Comparison of ENCODE assay signal across 24 cellular contexts in the genomic region with DNA sequence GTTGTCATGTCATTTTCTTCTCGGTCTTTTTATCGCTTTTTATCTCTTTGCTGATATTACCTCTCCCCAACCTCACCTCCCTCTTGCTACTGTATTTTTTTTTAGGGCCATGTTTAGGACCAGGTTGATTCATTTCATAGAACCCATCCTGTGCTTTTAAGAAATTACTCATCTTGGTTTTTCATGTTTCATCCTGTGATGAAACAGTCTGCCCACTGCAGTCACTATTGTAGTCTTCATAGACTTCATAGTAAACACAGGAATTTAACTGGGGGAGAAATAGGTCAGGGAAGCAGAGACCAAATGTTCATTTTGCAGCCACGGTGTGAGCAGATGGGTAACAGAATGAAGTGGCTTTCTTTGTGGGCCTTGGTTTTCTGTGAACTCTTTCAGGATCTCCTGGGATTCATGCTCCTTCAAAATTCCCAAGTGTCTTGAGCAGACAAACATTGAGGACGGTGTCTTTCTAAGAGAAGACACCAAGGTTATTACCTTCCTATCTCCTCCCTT.
DNase-seq lines count a peak whose midpoint lies in the region; ATAC-seq, FAIRE-seq and TF ChIP-seq lines count a peak whose summit lies in the region.
"Had no signal": no experiment of that assay in that cellular context is flagged by ENCODE, and none has a peak within 500 bp of the region (broad histone marks: within the 10 kb centered on the region; RNA-seq: fewer than 3 reads in every experiment).

No MANE protein-coding gene starts in this region.

- no peaks in the 10 kb centered on the region for H3K27me3 Mint-ChIP-seq in activated CD8-positive, alpha-beta memory T cell treated with anti-CD3 and anti-CD28 coated beads, Interleukin-2, amount 10 ng/mL, durations not matched to agents 7 days and 5 days
- H3K27me3 Mint-ChIP-seq: activated naive CD8-positive, alpha-beta T cell treated with anti-CD3 and anti-CD28 coated beads for 36 hours; effector memory CD8-positive, alpha-beta T cell had no signal

- peaks cover 4% of the 10 kb centered on the region for H3K9me3 Mint-ChIP-seq in activated CD8-positive, alpha-beta memory T cell treated with anti-CD3 and anti-CD28 coated beads, Interleukin-2, amount 10 ng/mL, durations not matched to agents 7 days and 5 days (ENCODE audit: low read depth)

- no peak overlapping the region for H3K4me3 ChIP-seq in GM12865 (ENCODE audit: low read depth, low read length)
- H3K4me3 ChIP-seq: esophagus squamous epithelium, pancreas, Peyer's patch, right lobe of liver, SJSA1 had no signal

- DNase-seq in GM12865 (ENCODE audit: low read depth) (peak; percentile 62), HT1080 (ENCODE audit: low read depth) (peak; percentile 1), cerebellar cortex (ENCODE audit: low spot score) (peak; percentile 90), D721Med (ENCODE audit: insufficient read length, low spot score) (no peak)
- no peak for DNase-seq in activated CD8-positive, alpha-beta memory T cell treated with anti-CD3 and anti-CD28 coated beads, Interleukin-2, amount 10 ng/mL, durations not matched to agents 7 days and 5 days
- no peak for DNase-seq in central memory CD4-positive, alpha-beta T cell
- DNase-seq in activated CD4-positive, alpha-beta T cell treated with anti-CD3 and anti-CD28 coated beads, Interleukin-2, amount 50 U/mL, for 1 hour: no peak
- DNase-seq: activated naive CD8-positive, alpha-beta T cell treated with anti-CD3 and anti-CD28 coated beads for 36 hours; effector memory CD8-positive, alpha-beta T cell; esophagus squamous epithelium; NCI-H2029; NK-92 treated with Interleukin-12 subunit alpha and Interleukin-12 subunit beta, amount 100 ng/mL, for 24 hours; pancreas; Peyer's patch; right lobe of liver; T-helper 17 cell had no signal

- no peak for FAIRE-seq in D721Med (lab: Jason Lieb, UNC)
- FAIRE-seq: colon, G401.6, pancreas had no signal

- peak; percentile 57 for ATAC-seq in GM21381 (IDR thresholded peaks at IDR 0.05; ENCODE audit: unreplicated experiment)
- no peak for ATAC-seq in activated CD8-positive, alpha-beta memory T cell treated with anti-CD3 and anti-CD28 coated beads, Interleukin-2, amount 10 ng/mL, durations not matched to agents 7 days and 5 days
- ATAC-seq: effector memory CD8-positive, alpha-beta T cell; HCT116; pancreas; right lobe of liver; T-helper 17 cell; WTC11 had no signal

- CTCF ChIA-PET in activated CD8-positive, alpha-beta memory T cell treated with anti-CD3 and anti-CD28 coated beads, Interleukin-2, amount 10 ng/mL, durations not matched to agents 7 days and 5 days (lab: Charles Lee): no interaction called here

- H3K4me3 Mint-ChIP-seq in activated CD8-positive, alpha-beta memory T cell treated with anti-CD3 and anti-CD28 coated beads, Interleukin-2, amount 10 ng/mL, durations not matched to agents 7 days and 5 days: no peak overlapping the region
- H3K4me3 Mint-ChIP-seq: activated naive CD8-positive, alpha-beta T cell treated with anti-CD3 and anti-CD28 coated beads for 36 hours; CD14-positive monocyte; effector memory CD8-positive, alpha-beta T cell; memory B cell; T-helper 17 cell; WTC11 had no signal

- peaks cover 4% of the 10 kb centered on the region for H3K4me1 Mint-ChIP-seq in activated CD8-positive, alpha-beta memory T cell treated with anti-CD3 and anti-CD28 coated beads, Interleukin-2, amount 10 ng/mL, durations not matched to agents 7 days and 5 days
- H3K4me1 Mint-ChIP-seq: activated naive CD8-positive, alpha-beta T cell treated with anti-CD3 and anti-CD28 coated beads for 36 hours; CD14-positive monocyte; memory B cell; T-helper 17 cell; WTC11 had no signal

- TF ChIP-seq CTCF in GM12865 (IDR thresholded peaks at IDR 0.05; ENCODE audit: insufficient read depth, low read depth, low read length, missing control alignments): no peak
- no peak for TF ChIP-seq CTCF in D721Med (IDR thresholded peaks at IDR 0.05; ENCODE audit: insufficient read depth, missing control alignments)

- H3K27ac Mint-ChIP-seq in activated CD8-positive, alpha-beta memory T cell treated with anti-CD3 and anti-CD28 coated beads, Interleukin-2, amount 10 ng/mL, durations not matched to agents 7 days and 5 days: no peak overlapping the region
- H3K27ac Mint-ChIP-seq: activated naive CD8-positive, alpha-beta T cell treated with anti-CD3 and anti-CD28 coated beads for 36 hours; CD14-positive monocyte; effector memory CD8-positive, alpha-beta T cell; memory B cell; T-helper 17 cell; WTC11 had no signal

- H3K36me3 Mint-ChIP-seq in activated CD8-positive, alpha-beta memory T cell treated with anti-CD3 and anti-CD28 coated beads, Interleukin-2, amount 10 ng/mL, durations not matched to agents 7 days and 5 days: no peaks in the 10 kb centered on the region
- H3K36me3 Mint-ChIP-seq: activated naive CD8-positive, alpha-beta T cell treated with anti-CD3 and anti-CD28 coated beads for 36 hours; CD14-positive monocyte; memory B cell; WTC11 had no signal

Comparison
In these comparisons a context has a peak if more than half of its experiments do, and no peak if none do; other contexts are left out.
1. DNase-seq: peak in GM12865 (single experiment), HT1080 (single experiment) and cerebellar cortex (single experiment); none in D721Med (single experiment), activated CD8-positive, alpha-beta memory T cell treated with anti-CD3 and anti-CD28 coated beads, Interleukin-2, amount 10 ng/mL, durations not matched to agents 7 days and 5 days (single experiment), central memory CD4-positive, alpha-beta T cell (single experiment) and activated CD4-positive, alpha-beta T cell treated with anti-CD3 and anti-CD28 coated beads, Interleukin-2, amount 50 U/mL, for 1 hour (single experiment).